ENCODE assay signal across 8 cellular contexts in the genomic region with DNA sequence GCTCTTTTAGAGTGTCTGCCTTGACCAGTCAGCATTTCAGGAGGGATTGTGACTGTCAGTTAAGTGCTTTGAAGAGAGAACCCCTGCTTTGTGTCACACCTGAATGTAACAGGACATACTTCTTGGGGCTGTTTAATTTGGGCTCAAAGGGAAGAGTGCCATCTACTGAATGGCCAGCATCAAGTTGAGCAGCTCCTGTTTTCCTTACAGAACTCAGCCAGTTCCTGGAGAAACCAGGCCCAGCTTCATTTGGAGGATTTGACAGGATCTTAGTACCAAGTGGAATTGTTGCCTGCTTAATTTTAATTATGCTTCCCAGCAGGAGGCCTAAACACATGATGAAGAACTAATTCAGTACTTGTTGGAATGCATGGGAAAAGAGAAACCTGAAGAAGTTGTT. TPM values are rescaled to one million over a fixed set of nuclear protein-coding genes. Genes with fewer than 3 reads are reported as not detected.
DNase-seq lines count a peak whose midpoint lies in the region; ATAC-seq, FAIRE-seq and TF ChIP-seq lines count a peak whose summit lies in the region.

No MANE protein-coding gene starts in this region.

- DNase-seq in A172 (ENCODE audit: low spot score) (peak; percentile 17), GM12891 (ENCODE audit: insufficient read length, low spot score) (no peak), adipocyte (ENCODE audit: low read depth) (no peak), keratinocyte (ENCODE audit: low read depth, low spot score) (no peak), NCI-H2196 treated with DMSO at 0.1 percent for 48 hours (lab: John Stamatoyannopoulos, UW; ENCODE audit: unreplicated experiment) (no peak), KBM-7 (no peak), GM03348 (ENCODE audit: low spot score) (no peak)

- H3K4me3 ChIP-seq in adipocyte (ENCODE audit: low read length) = no peak overlapping the region
- no peak overlapping the region for H3K4me3 ChIP-seq in keratinocyte (ENCODE audit: control insufficient read depth in 2 of 3, extremely low read depth in 1 of 3, insufficient read depth in 2 of 3, low read depth in 1 of 3, low read length in 3 of 3)

- H3K4me1 ChIP-seq in adipocyte (ENCODE audit: control insufficient read depth, insufficient read depth, low read length) (peaks cover 48% of the 10 kb centered on the region), keratinocyte (ENCODE audit: control insufficient read depth, extremely low read depth, insufficient read depth, low read length) (peaks cover 12% of the 10 kb centered on the region)

- H3K27ac ChIP-seq in keratinocyte (ENCODE audit: control insufficient read depth, insufficient read depth, low read length) = no peak overlapping the region

- no peaks in the 10 kb centered on the region for H3K9me3 ChIP-seq in adipocyte (ENCODE audit: control insufficient read depth, low read length)
- H3K9me3 ChIP-seq in keratinocyte (ENCODE audit: control insufficient read depth, low read depth, low read length) = no peaks in the 10 kb centered on the region

- dilution Hi-C loops in keratinocyte (cut with MboI; ENCODE audit: extremely low pct_ligation_motif_present, low sequenced_read_pairs) = no loop called here

- TF ChIP-seq POLR2A in GM12891 (IDR thresholded peaks at IDR 0.05; ENCODE audit: low read depth, low read length) = no peak

- H2AFZ ChIP-seq in keratinocyte (ENCODE audit: control insufficient read depth, low read length) = no peak overlapping the region

- in situ Hi-C loops in KBM-7 (cut with MboI; ENCODE audit: low pct_unique_long_range_greater_than_20kb, low sequenced_read_pairs) = no loop called here

- ATAC-seq in HG03521 (IDR thresholded peaks at IDR 0.05; ENCODE audit: unreplicated experiment) = no peak

- no peaks in the 10 kb centered on the region for H4K20me1 ChIP-seq in keratinocyte (ENCODE audit: control insufficient read depth, extremely low read depth, insufficient read depth, low read length)

- H3K9me1 ChIP-seq in keratinocyte (ENCODE audit: control insufficient read depth, extremely low read depth, insufficient read depth, low read length) = no peaks in the 10 kb centered on the region

- FAIRE-seq in GM12891 (lab: Jason Lieb, UNC) (peak; percentile 57), keratinocyte (lab: Jason Lieb, UNC) (no peak)

- H3K27me3 ChIP-seq in adipocyte (replicated peaks; ENCODE audit: control insufficient read depth, insufficient read depth, low read length) (no peaks in the 10 kb centered on the region), keratinocyte (ENCODE audit: control insufficient read depth, extremely low read depth, insufficient read depth, low read length) (no peaks in the 10 kb centered on the region)

- H3K79me2 ChIP-seq in keratinocyte (ENCODE audit: control insufficient read depth, insufficient read depth, low read length) = peaks cover 2% of the 10 kb centered on the region

- H3K36me3 ChIP-seq in adipocyte (ENCODE audit: control insufficient read depth, insufficient read depth, low read length, severe bottlenecking) = no peaks in the 10 kb centered on the region
- H3K36me3 ChIP-seq in keratinocyte (ENCODE audit: control insufficient read depth in 2 of 2, extremely low read depth in 1 of 2, insufficient read depth in 2 of 2, low read length in 2 of 2) = no peaks in the 10 kb centered on the region

- peak; percentile 22 to 60 (median 38) for TF ChIP-seq CTCF in keratinocyte (optimal IDR thresholded peaks at IDR 0.05 in 1 of 3, IDR thresholded peaks at IDR 0.05 in 1 of 3, conservative IDR thresholded peaks at IDR 0.05 in 1 of 3; ENCODE audit: extremely low read depth in 1 of 3, insufficient read depth in 2 of 3, low read length in 3 of 3)

- peak overlapping the region; percentile 36 for H3K9ac ChIP-seq in adipocyte (ENCODE audit: low read length)
- no peak overlapping the region for H3K9ac ChIP-seq in keratinocyte (ENCODE audit: control insufficient read depth, extremely low read depth, insufficient read depth, low read length)

- H3K4me2 ChIP-seq in keratinocyte (ENCODE audit: control insufficient read depth, extremely low read depth, insufficient read depth, low read depth, low read length) = no peak overlapping the region

TF ChIP-seq in GM12891, 5 proteins besides CTCF, POLR2A, EP300 and RAD21:
- TF ChIP-seq POLR2AphosphoS5 (IDR thresholded peaks at IDR 0.05; ENCODE audit: low read depth, low read length) (no peak), POU2F2 (IDR thresholded peaks at IDR 0.05; ENCODE audit: low read depth, low read length) (no peak), SPI1 (IDR thresholded peaks at IDR 0.05; ENCODE audit: low read depth, low read length) (no peak), TAF1 (IDR thresholded peaks at IDR 0.05; ENCODE audit: low read depth, low read length) (no peak)

RNA-seq across cellular contexts. Expression of a gene that starts 8.3 kb away (rescaled TPM):
- total RNA-seq in A172 (2014; rRNA removed; shearing (Covaris generic)) = 44.9 and 63.3 TPM in 2 replicates
- polyA plus RNA-seq in GM12891 (2012; ENCODE audit: low read depth, missing spikeins) = 18.9 TPM
- 56.9 to 61.7 TPM (median 57.8 TPM) in 3 replicates for polyA plus RNA-seq in keratinocyte
- polyA plus RNA-seq in keratinocyte (2011; ENCODE audit: low read depth) = 38.7 TPM
- 18.9 and 97.8 TPM in 2 replicates for polyA plus RNA-seq in keratinocyte (2011; cell fraction: cytosol; rRNA removed)
- 84.3 and 135 TPM in 2 replicates for polyA plus RNA-seq in keratinocyte (2011; cell fraction: nucleus; rRNA removed)
- polyA plus RNA-seq in keratinocyte (2012; ENCODE audit: low replicate concordance) = 9.3 and 20.7 TPM in 2 replicates
- polyA minus RNA-seq in keratinocyte = 28.1 to 53.9 TPM (median 44.8 TPM) in 3 replicates
- polyA minus RNA-seq in keratinocyte (2011; cell fraction: cytosol; rRNA and poly(A)+ RNA removed) = 33.0 TPM
- polyA minus RNA-seq in keratinocyte (2011; cell fraction: nucleus; rRNA and poly(A)+ RNA removed) = 17.3 and 67.2 TPM in 2 replicates
